Comparison of ENCODE assay signal across 17 cellular contexts in the genomic region with DNA sequence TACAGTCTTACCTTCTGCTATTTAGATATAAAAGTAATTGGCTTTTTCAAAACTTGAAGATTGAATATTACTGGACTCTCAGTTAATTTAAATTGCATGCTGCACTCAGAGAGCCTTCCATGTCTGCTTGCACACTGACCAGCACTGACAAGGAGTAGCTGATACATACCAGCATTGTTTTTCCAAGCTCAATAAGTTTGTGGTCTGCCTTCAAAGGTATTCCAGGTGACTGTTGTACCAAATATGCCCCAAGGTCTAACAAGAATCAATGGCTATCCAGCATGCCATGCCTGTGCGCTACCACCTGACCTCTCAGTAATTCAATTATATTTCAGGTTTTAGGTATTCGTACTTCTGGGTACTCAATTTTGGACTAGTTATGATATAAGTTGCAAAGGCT. TPM values are rescaled to one million over a fixed set of nuclear protein-coding genes. Genes with fewer than 3 reads are reported as not detected.
DNase-seq lines count a peak whose midpoint lies in the region; ATAC-seq, FAIRE-seq and TF ChIP-seq lines count a peak whose summit lies in the region.
"Had no signal": no experiment of that assay in that cellular context is flagged by ENCODE, and none has a peak within 500 bp of the region (broad histone marks: within the 10 kb centered on the region; RNA-seq: fewer than 3 reads in every experiment).

No MANE protein-coding gene starts in this region.

- H3K27ac ChIP-seq in hepatocyte, result no peak overlapping the region
- H3K27ac ChIP-seq: BLaER1 had no signal

- no peaks in the 10 kb centered on the region for H3K79me2 ChIP-seq in hepatocyte

- FAIRE-seq in H54 (lab: Jason Lieb, UNC), result peak; percentile 57
- peak; percentile 72 for FAIRE-seq in HTR-8/SVneo (lab: Jason Lieb, UNC)
- FAIRE-seq: GM12892, GM18507 had no signal

- no peaks in the 10 kb centered on the region for H3K4me1 ChIP-seq in hepatocyte (ENCODE audit: insufficient read depth)

- DNase-seq in H54 (ENCODE audit: insufficient read length, low spot score) (no peak), HTR-8/SVneo (ENCODE audit: insufficient read length, low spot score) (no peak), astrocyte of the hippocampus (ENCODE audit: low read depth, low spot score) (peak; percentile 14), hepatocyte (ENCODE audit: low spot score) (no peak)
- no peak for DNase-seq in NK-92 treated with Interleukin-12 subunit alpha and Interleukin-12 subunit beta, amount 100 ng/mL, for 24 hours (lab: John Stamatoyannopoulos, UW)
- no peak for DNase-seq in stimulated activated naive CD8-positive, alpha-beta T cell treated with anti-CD3 and anti-CD28 coated beads, Interleukin-15, Interleukin-2, amounts not matched to agents 100 U/mL and 50 U/mL, for 24 hours
- DNase-seq: 8988T; CD4-positive, alpha-beta memory T cell; DMS153; GDM1; HFFc6 had no signal

- H3K9me2 ChIP-seq in hepatocyte (replicated peaks; ENCODE audit: insufficient read depth), result no peaks in the 10 kb centered on the region

- H3K4me3 ChIP-seq in hepatocyte, result no peak overlapping the region
- H3K4me3 ChIP-seq: BLaER1 had no signal

- H3K4me2 ChIP-seq in hepatocyte, result no peak overlapping the region
- H3K4me2 ChIP-seq: BLaER1 had no signal

- TF ChIP-seq CTCF in hepatocyte (IDR thresholded peaks at IDR 0.05; ENCODE audit: poor library complexity), result no peak

- no peak for TF ChIP-seq POLR2A in H54 (IDR thresholded peaks at IDR 0.05; ENCODE audit: low read depth, low read length)

- H2AFZ ChIP-seq in hepatocyte, result peak overlapping the region; percentile 17

- H3K9me3 ChIP-seq in hepatocyte (ENCODE audit: low read depth), result no peaks in the 10 kb centered on the region
- H3K9me3 ChIP-seq: BLaER1 had no signal

- WGBS in hepatocyte (ENCODE audit: low lambda C conversion rate, missing lambda C conversion rate), result 94% methylated on average over 2 of the region's 2 CpGs

- no peaks in the 10 kb centered on the region for H4K20me1 ChIP-seq in hepatocyte (ENCODE audit: insufficient read depth, poor library complexity, severe bottlenecking)
- H4K20me1 ChIP-seq: BLaER1 had no signal

- ATAC-seq in GM19328 (IDR thresholded peaks at IDR 0.05; ENCODE audit: unreplicated experiment), result no peak
- no peak for ATAC-seq in GM18868 (IDR thresholded peaks at IDR 0.05; ENCODE audit: unreplicated experiment)
- ATAC-seq in stimulated activated naive CD8-positive, alpha-beta T cell treated with anti-CD3 and anti-CD28 coated beads, Interleukin-15, Interleukin-2, amounts not matched to agents 100 U/mL and 50 U/mL, for 24 hours, result no peak

- H3K27me3 ChIP-seq in hepatocyte, result no peaks in the 10 kb centered on the region
- H3K27me3 ChIP-seq: BLaER1 had no signal

- no peaks in the 10 kb centered on the region for H3K36me3 ChIP-seq in hepatocyte (replicated peaks; ENCODE audit: insufficient read depth, low read depth)
- H3K36me3 ChIP-seq: BLaER1 had no signal

RNA-seq across cellular contexts. Expression of gene BEND6, which starts 30.0 kb away (rescaled TPM):
- total RNA-seq in hepatocyte, result 1.2 and 2.4 TPM in 2 replicates
- polyA plus RNA-seq in hepatocyte, result 2.0 and 2.5 TPM in 2 replicates
- total RNA-seq: CD4-positive, alpha-beta memory T cell had no signal
- polyA plus RNA-seq: CD14-positive monocyte; CD4-positive, alpha-beta memory T cell had no signal
